ENCODE assay signal across 15 cellular contexts in the genomic region with DNA sequence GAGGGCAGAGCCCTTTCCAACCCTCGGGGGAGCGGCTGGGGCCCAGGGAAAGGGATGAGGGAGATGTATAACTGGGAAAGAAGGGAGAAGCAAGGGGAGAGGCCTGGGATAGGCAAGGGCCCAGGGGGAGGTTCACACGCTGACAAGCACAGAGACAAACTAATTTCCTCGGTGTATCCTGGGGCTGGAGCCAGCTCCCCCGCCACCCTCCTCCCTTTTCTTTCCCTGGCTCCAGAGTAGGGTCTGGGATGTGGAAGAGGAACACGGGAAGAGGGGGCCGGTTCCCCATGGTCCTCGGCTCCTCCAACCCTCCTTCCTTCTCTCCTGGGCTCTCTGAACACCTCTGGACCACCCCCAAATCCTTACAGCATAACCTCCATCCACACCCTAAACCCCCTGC. TPM values are rescaled to one million over a fixed set of nuclear protein-coding genes. Genes with fewer than 3 reads are reported as not detected.
DNase-seq lines count a peak whose midpoint lies in the region; ATAC-seq and TF ChIP-seq lines count a peak whose summit lies in the region.
"Had no signal": no experiment of that assay in that cellular context is flagged by ENCODE, and none has a peak within 500 bp of the region (broad histone marks: within the 10 kb centered on the region; RNA-seq: fewer than 3 reads in every experiment).

No MANE protein-coding gene starts in this region.

- H3K4me3 ChIP-seq in BLaER1 (no peak overlapping the region), right cardiac atrium (ENCODE audit: low read length) (no peak overlapping the region), skin epidermis (no peak overlapping the region), PC-3 (ENCODE audit: low read length) (no peak overlapping the region)
- H3K4me3 ChIP-seq: GM23338 had no signal

- peak overlapping the region; percentile 60 for H3K27ac Mint-ChIP-seq in activated T-helper 17 cell treated with anti-CD3 and anti-CD28 coated beads, Interleukin-2, amount 50 U/mL, for 72 hours
- H3K27ac Mint-ChIP-seq in activated T-helper 2 cell treated with anti-CD3 and anti-CD28 coated beads, Interferon-gamma antibody, Interleukin-2, Interleukin-4, amounts not matched to agents 10 μg/mL and 5 μg/mL and 100 μg/mL, durations not matched to agents 14 hours and 24 hours and 36 hours: no peak overlapping the region
- H3K27ac Mint-ChIP-seq: GM23338 had no signal

- no TSS peak for BruUV-seq in PC-3 (replicated peaks; lab: Mats Ljungman, UMichigan)

- H3K4me2 ChIP-seq in BLaER1 (peak overlapping the region; percentile 81), PC-3 (ENCODE audit: low read length) (no peak overlapping the region)

- no peak overlapping the region for H3K4me3 Mint-ChIP-seq in activated T-helper 17 cell treated with anti-CD3 and anti-CD28 coated beads, Interleukin-2, amount 50 U/mL, for 72 hours
- H3K4me3 Mint-ChIP-seq in activated T-helper 2 cell treated with anti-CD3 and anti-CD28 coated beads, Interferon-gamma antibody, Interleukin-2, Interleukin-4, amounts not matched to agents 10 μg/mL and 5 μg/mL and 100 μg/mL, durations not matched to agents 14 hours and 24 hours and 36 hours (ENCODE audit: low read depth): no peak overlapping the region
- H3K4me3 Mint-ChIP-seq: GM23338 had no signal

- peaks cover 64% of the 10 kb centered on the region for H3K4me1 Mint-ChIP-seq in activated T-helper 17 cell treated with anti-CD3 and anti-CD28 coated beads, Interleukin-2, amount 50 U/mL, for 72 hours
- H3K4me1 Mint-ChIP-seq in activated T-helper 2 cell treated with anti-CD3 and anti-CD28 coated beads, Interferon-gamma antibody, Interleukin-2, Interleukin-4, amounts not matched to agents 10 μg/mL and 5 μg/mL and 100 μg/mL, durations not matched to agents 14 hours and 24 hours and 36 hours (ENCODE audit: low read depth): peaks cover 34% of the 10 kb centered on the region

- no peaks in the 10 kb centered on the region for H3K9me3 Mint-ChIP-seq in activated T-helper 17 cell treated with anti-CD3 and anti-CD28 coated beads, Interleukin-2, amount 50 U/mL, for 72 hours
- no peaks in the 10 kb centered on the region for H3K9me3 Mint-ChIP-seq in activated T-helper 2 cell treated with anti-CD3 and anti-CD28 coated beads, Interferon-gamma antibody, Interleukin-2, Interleukin-4, amounts not matched to agents 10 μg/mL and 5 μg/mL and 100 μg/mL, durations not matched to agents 14 hours and 24 hours and 36 hours
- H3K9me3 Mint-ChIP-seq: GM23338; naive thymus-derived CD4-positive, alpha-beta T cell had no signal

- intact Hi-C loops in right cardiac atrium (cut with DNase I): no loop called here
- intact Hi-C loops in activated T-helper 2 cell treated with anti-CD3 and anti-CD28 coated beads, Interferon-gamma antibody, Interleukin-2, Interleukin-4, amounts not matched to agents 10 μg/mL and 5 μg/mL and 100 μg/mL, durations not matched to agents 14 hours and 24 hours and 36 hours (cut with micrococcal nuclease): no loop called here
- intact Hi-C loops in PC-3 (cut with micrococcal nuclease): no loop called here

- H3F3A ChIP-seq in PC-3 (ENCODE audit: low read length, unreplicated experiment): peaks cover 5% of the 10 kb centered on the region

- H3K4me1 ChIP-seq in BLaER1 (peaks cover 77% of the 10 kb centered on the region), right cardiac atrium (ENCODE audit: control insufficient read depth, insufficient read depth, low read length) (peaks cover 21% of the 10 kb centered on the region), PC-3 (ENCODE audit: insufficient read depth, low read length) (peaks cover 12% of the 10 kb centered on the region)

- H3K36me3 ChIP-seq in BLaER1 (no peaks in the 10 kb centered on the region), PC-3 (ENCODE audit: low read depth, low read length) (peaks cover 42% of the 10 kb centered on the region; the same call in 1 of the 2 replicates)

- no peaks in the 10 kb centered on the region for H3K9me3 ChIP-seq in BLaER1
- H3K9me3 ChIP-seq in right cardiac atrium (ENCODE audit: control insufficient read depth, low read length): no peaks in the 10 kb centered on the region
- H3K9me3 ChIP-seq in PC-3 (ENCODE audit: low read length): no peaks in the 10 kb centered on the region

- H3K79me2 ChIP-seq in PC-3 (ENCODE audit: low read length): peaks cover 70% of the 10 kb centered on the region

- POLR2A ChIA-PET in PC-3 (lab: Charles Lee; ENCODE audit: unreplicated experiment): no interaction called here

- H3K36me3 Mint-ChIP-seq in activated T-helper 17 cell treated with anti-CD3 and anti-CD28 coated beads, Interleukin-2, amount 50 U/mL, for 72 hours (ENCODE audit: low read depth): no peaks in the 10 kb centered on the region
- H3K36me3 Mint-ChIP-seq in activated T-helper 2 cell treated with anti-CD3 and anti-CD28 coated beads, Interferon-gamma antibody, Interleukin-2, Interleukin-4, amounts not matched to agents 10 μg/mL and 5 μg/mL and 100 μg/mL, durations not matched to agents 14 hours and 24 hours and 36 hours (ENCODE audit: low read depth): peaks cover 5% of the 10 kb centered on the region

- H3K9ac ChIP-seq in BLaER1 (0 out of 2 replicates have a peak overlapping the region, but pooled peaks have one; percentile 19), PC-3 (ENCODE audit: low read length) (no peak overlapping the region)

- H2AFZ ChIP-seq in PC-3 (ENCODE audit: low read length): no peak overlapping the region
- H2AFZ ChIP-seq: GM23338 had no signal

- H3K27ac ChIP-seq in BLaER1: no peak overlapping the region
- H3K27ac ChIP-seq in right cardiac atrium (ENCODE audit: low read length): peak overlapping the region; percentile 62
- peak overlapping the region in 12 of 21 experiments; percentile 9 to 77 (median 41) for H3K27ac ChIP-seq in skin epidermis
- no peak overlapping the region for H3K27ac ChIP-seq in PC-3 (ENCODE audit: low read length)

- no peak for TF ChIP-seq CTCF in PC-3 (conservative IDR thresholded peaks at IDR 0.05; ENCODE audit: low read depth, low read length)

- CTCF ChIA-PET in PC-3 (lab: Charles Lee): no interaction called here

- H3K27me3 Mint-ChIP-seq in activated T-helper 17 cell treated with anti-CD3 and anti-CD28 coated beads, Interleukin-2, amount 50 U/mL, for 72 hours: peaks cover 4% of the 10 kb centered on the region
- peaks cover 59% of the 10 kb centered on the region for H3K27me3 Mint-ChIP-seq in activated T-helper 2 cell treated with anti-CD3 and anti-CD28 coated beads, Interferon-gamma antibody, Interleukin-2, Interleukin-4, amounts not matched to agents 10 μg/mL and 5 μg/mL and 100 μg/mL, durations not matched to agents 14 hours and 24 hours and 36 hours (ENCODE audit: low read depth)

- no peak for ATAC-seq in activated T-helper 17 cell treated with anti-CD3 and anti-CD28 coated beads, Interleukin-2, amount 50 U/mL, for 72 hours (replicated peaks)
- ATAC-seq in right cardiac atrium (peak; percentile 53), HG03469 (IDR thresholded peaks at IDR 0.05; ENCODE audit: unreplicated experiment) (no peak), PC-3 (no peak)
- ATAC-seq: naive thymus-derived CD4-positive, alpha-beta T cell had no signal

- WGBS in right cardiac atrium: 14% methylated on average over 8 of the region's 8 CpGs

- H3K9me2 ChIP-seq in PC-3 (replicated peaks; ENCODE audit: low read length): no peaks in the 10 kb centered on the region

- peaks cover 29% of the 10 kb centered on the region for H3K27me3 ChIP-seq in BLaER1
- no peaks in the 10 kb centered on the region for H3K27me3 ChIP-seq in right cardiac atrium (ENCODE audit: control insufficient read depth, insufficient read depth)
- no peaks in the 10 kb centered on the region for H3K27me3 ChIP-seq in PC-3 (ENCODE audit: low read length)

- H4K20me1 ChIP-seq in BLaER1 (peaks cover 38% of the 10 kb centered on the region), PC-3 (ENCODE audit: low read length) (peaks cover 56% of the 10 kb centered on the region)

- DNase-seq in right cardiac atrium: peak in 2 of 3 donors; percentile 76 to 78
- DNase-seq in activated T-helper 2 cell treated with anti-CD3 and anti-CD28 coated beads, Interferon-gamma antibody, Interleukin-2, Interleukin-4, amounts not matched to agents 10 μg/mL and 5 μg/mL and 100 μg/mL, durations not matched to agents 14 hours and 24 hours and 36 hours (ENCODE audit: low spot score): no peak
- DNase-seq in PC-3: no peak
- DNase-seq in DMS79 (lab: John Stamatoyannopoulos, UW): no peak
- DNase-seq: activated naive CD4-positive, alpha-beta T cell; AML-193; naive thymus-derived CD4-positive, alpha-beta T cell; NCI-H1048; NCI-H510A; small intestine had no signal

RNA-seq across cellular contexts. Expression of a gene that starts 6.9 kb away (rescaled TPM):
- 1 to 10 TPM in 1 of 2 donors, under 1 TPM in 1; 0.22 to 1.1 TPM for total RNA-seq in activated T-helper 17 cell treated with anti-CD3 and anti-CD28 coated beads, Interleukin-2, amount 50 U/mL, for 72 hours
- 1 to 10 TPM; 2.9 to 6.1 (median 3.0) TPM for total RNA-seq in right cardiac atrium
- polyA plus RNA-seq in right cardiac atrium: 3.7 TPM
- total RNA-seq in activated T-helper 2 cell treated with anti-CD3 and anti-CD28 coated beads, Interferon-gamma antibody, Interleukin-2, Interleukin-4, amounts not matched to agents 10 μg/mL and 5 μg/mL and 100 μg/mL, durations not matched to agents 14 hours and 24 hours and 36 hours: 2.9 and 3.0 TPM in 2 replicates
- total RNA-seq in PC-3 (2014; rRNA removed): 48.3 and 63.5 TPM in 2 replicates
- total RNA-seq: GM23338 had no signal
- polyA plus RNA-seq: naive thymus-derived CD4-positive, alpha-beta T cell had no signal

RNA-seq across cellular contexts. Expression of a gene that starts 13.2 kb away (rescaled TPM):
- total RNA-seq in activated T-helper 17 cell treated with anti-CD3 and anti-CD28 coated beads, Interleukin-2, amount 50 U/mL, for 72 hours: 10 to 100 TPM; 32.4 to 60.2 TPM
- total RNA-seq in right cardiac atrium: 10 to 100 TPM; 53.8 to 86.6 (median 65.3) TPM
- 124 TPM for polyA plus RNA-seq in right cardiac atrium
- 41.1 and 50.1 TPM in 2 replicates for total RNA-seq in activated T-helper 2 cell treated with anti-CD3 and anti-CD28 coated beads, Interferon-gamma antibody, Interleukin-2, Interleukin-4, amounts not matched to agents 10 μg/mL and 5 μg/mL and 100 μg/mL, durations not matched to agents 14 hours and 24 hours and 36 hours
- total RNA-seq in PC-3 (2014; rRNA removed): 78.5 and 81.5 TPM in 2 replicates

RNA-seq across cellular contexts. Expression of a gene that starts 25.2 kb away (rescaled TPM):
- total RNA-seq in activated T-helper 17 cell treated with anti-CD3 and anti-CD28 coated beads, Interleukin-2, amount 50 U/mL, for 72 hours: 10 to 100 TPM; 32.0 to 37.5 TPM
- 10 to 100 TPM in 1 of 4 donors, 1 to 10 TPM in 3; 7.9 to 11.7 (median 9.4) TPM for total RNA-seq in right cardiac atrium
- polyA plus RNA-seq in right cardiac atrium: 7.3 TPM
- total RNA-seq in activated T-helper 2 cell treated with anti-CD3 and anti-CD28 coated beads, Interferon-gamma antibody, Interleukin-2, Interleukin-4, amounts not matched to agents 10 μg/mL and 5 μg/mL and 100 μg/mL, durations not matched to agents 14 hours and 24 hours and 36 hours: 32.1 and 34.1 TPM in 2 replicates
- 45.5 and 48.9 TPM in 2 replicates for total RNA-seq in PC-3 (2014; rRNA removed)

RNA-seq across cellular contexts. Expression of a gene that starts 35.1 kb away (rescaled TPM):
- total RNA-seq in activated T-helper 17 cell treated with anti-CD3 and anti-CD28 coated beads, Interleukin-2, amount 50 U/mL, for 72 hours: 100 to 1,000 TPM; 220 to 322 TPM
- 10 to 100 TPM; 73.1 to 93.4 (median 79.1) TPM for total RNA-seq in right cardiac atrium
- polyA plus RNA-seq in right cardiac atrium: 79.4 TPM
- 250 and 262 TPM in 2 replicates for total RNA-seq in activated T-helper 2 cell treated with anti-CD3 and anti-CD28 coated beads, Interferon-gamma antibody, Interleukin-2, Interleukin-4, amounts not matched to agents 10 μg/mL and 5 μg/mL and 100 μg/mL, durations not matched to agents 14 hours and 24 hours and 36 hours
- 449 and 477 TPM in 2 replicates for total RNA-seq in PC-3 (2014; rRNA removed)

RNA-seq across cellular contexts. Expression of a gene that starts 37.3 kb away (rescaled TPM):
- total RNA-seq in activated T-helper 17 cell treated with anti-CD3 and anti-CD28 coated beads, Interleukin-2, amount 50 U/mL, for 72 hours: 100 to 1,000 TPM; 155 to 197 TPM
- 1 to 10 TPM in 3 of 4 donors, under 1 TPM in 1; 0.67 to 2.7 (median 1.8) TPM for total RNA-seq in right cardiac atrium
- 0.86 TPM for polyA plus RNA-seq in right cardiac atrium
- total RNA-seq in activated T-helper 2 cell treated with anti-CD3 and anti-CD28 coated beads, Interferon-gamma antibody, Interleukin-2, Interleukin-4, amounts not matched to agents 10 μg/mL and 5 μg/mL and 100 μg/mL, durations not matched to agents 14 hours and 24 hours and 36 hours: 112 and 118 TPM in 2 replicates
- total RNA-seq in PC-3 (2014; rRNA removed): not detected in 2 replicates

Comparison
In these comparisons a context has a peak if more than half of its experiments do, and no peak if none do; other contexts are left out.
1. H3K27ac ChIP-seq: peak in right cardiac atrium (single experiment) and skin epidermis (12 of 21); none in BLaER1 (single experiment) and PC-3 (single experiment).
2. ATAC-seq: peak in right cardiac atrium (2 of 2); none in activated T-helper 17 cell treated with anti-CD3 and anti-CD28 coated beads, Interleukin-2, amount 50 U/mL, for 72 hours (single experiment), HG03469 (single experiment) and PC-3 (single experiment).
3. DNase-seq: peak in right cardiac atrium (2 of 3); none in activated T-helper 2 cell treated with anti-CD3 and anti-CD28 coated beads, Interferon-gamma antibody, Interleukin-2, Interleukin-4, amounts not matched to agents 10 μg/mL and 5 μg/mL and 100 μg/mL, durations not matched to agents 14 hours and 24 hours and 36 hours (single experiment), PC-3 (single experiment) and DMS79 (single experiment).